In the genomic region with DNA sequence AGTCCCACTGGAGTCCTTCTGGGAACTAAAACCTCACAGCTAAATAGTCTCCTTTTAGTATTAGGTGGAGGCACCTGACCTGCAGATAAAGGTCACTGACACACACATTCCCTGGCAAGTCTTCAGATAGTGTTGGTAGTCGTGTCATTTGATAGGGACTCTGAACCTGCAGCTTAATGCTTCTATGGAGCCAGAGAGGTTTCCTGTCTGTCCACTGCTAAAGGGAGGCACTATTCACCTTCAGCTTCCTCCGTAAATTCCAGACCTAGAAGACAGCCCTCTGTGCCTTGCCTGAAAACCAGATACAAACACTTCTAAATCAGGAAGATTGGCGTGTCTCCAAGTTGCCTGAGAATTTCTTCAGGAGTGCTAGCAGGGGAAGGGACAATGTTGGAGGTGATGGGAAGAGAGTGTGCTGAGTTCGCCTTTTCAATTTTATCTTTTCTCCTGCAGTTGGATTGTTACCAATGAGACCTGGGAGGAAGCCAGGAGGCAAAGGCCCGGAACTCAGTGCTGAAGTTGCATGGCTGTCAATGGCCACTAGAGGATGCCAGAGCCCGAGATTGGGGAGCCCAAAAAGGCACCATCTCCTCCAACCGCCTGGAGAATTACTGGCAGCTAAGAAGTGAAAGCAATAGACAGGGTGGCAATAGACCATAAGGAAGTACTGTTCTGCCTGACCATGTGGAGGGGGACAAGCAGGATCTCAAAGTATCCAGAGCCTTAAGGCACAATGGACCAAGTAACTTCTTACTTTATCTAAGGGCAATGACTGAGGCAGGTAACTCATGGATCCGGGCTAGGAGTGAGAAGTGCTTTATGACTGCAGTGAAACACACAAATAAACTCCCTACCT, we compare ENCODE assay signal across 8 cellular contexts.
DNase-seq lines count a peak whose midpoint lies in the region; ATAC-seq lines count a peak whose summit lies in the region.

No MANE protein-coding gene starts in this region.

- no peaks in the 10 kb centered on the region for H3K9me3 Mint-ChIP-seq in activated CD4-positive, alpha-beta memory T cell treated with anti-CD3 and anti-CD28 coated beads, Interleukin-2, amount 10 ng/mL, durations not matched to agents 7 days and 5 days

- H3K4me3 Mint-ChIP-seq in activated CD4-positive, alpha-beta memory T cell treated with anti-CD3 and anti-CD28 coated beads, Interleukin-2, amount 10 ng/mL, durations not matched to agents 7 days and 5 days: no peak overlapping the region

- DNase-seq in CMK (ENCODE audit: low read depth) (peak; percentile 22), NCI-H774 (lab: John Stamatoyannopoulos, UW) (peak; percentile 59), midbrain (lab: John Stamatoyannopoulos, UW) (peak; percentile 47)
- DNase-seq in activated CD4-positive, alpha-beta memory T cell treated with anti-CD3 and anti-CD28 coated beads, Interleukin-2, amount 10 ng/mL, durations not matched to agents 7 days and 5 days: peak; percentile 66
- DNase-seq in effector CD8-positive, alpha-beta T cell (lab: John Stamatoyannopoulos, UW): peak; percentile 35
- peak; percentile 78 for DNase-seq in stimulated activated CD8-positive, alpha-beta memory T cell treated with anti-CD3 and anti-CD28 coated beads, Interleukin-4, amount 100 ng/mL, for 48 hours

- ATAC-seq in GM19438 (IDR thresholded peaks at IDR 0.05; ENCODE audit: low read depth, unreplicated experiment) (peak; percentile 93), HG03521 (IDR thresholded peaks at IDR 0.05; ENCODE audit: unreplicated experiment) (peak; percentile 97)

- H3K27me3 Mint-ChIP-seq in activated CD4-positive, alpha-beta memory T cell treated with anti-CD3 and anti-CD28 coated beads, Interleukin-2, amount 10 ng/mL, durations not matched to agents 7 days and 5 days: peaks cover 13% of the 10 kb centered on the region

- peaks cover 7% of the 10 kb centered on the region for H3K4me1 Mint-ChIP-seq in activated CD4-positive, alpha-beta memory T cell treated with anti-CD3 and anti-CD28 coated beads, Interleukin-2, amount 10 ng/mL, durations not matched to agents 7 days and 5 days

- CTCF ChIA-PET in activated CD4-positive, alpha-beta memory T cell treated with anti-CD3 and anti-CD28 coated beads, Interleukin-2, amount 10 ng/mL, durations not matched to agents 7 days and 5 days (lab: Charles Lee): interaction anchor here (0.8 to 1.7 kb wide), 7 partner anchors 9 to 948 kb away, joined by 3 to 5 read pairs (median 3); no protein-coding TSS in a partner anchor

- no peaks in the 10 kb centered on the region for H3K36me3 Mint-ChIP-seq in activated CD4-positive, alpha-beta memory T cell treated with anti-CD3 and anti-CD28 coated beads, Interleukin-2, amount 10 ng/mL, durations not matched to agents 7 days and 5 days (ENCODE audit: low read depth)

- no peak overlapping the region for H3K27ac Mint-ChIP-seq in activated CD4-positive, alpha-beta memory T cell treated with anti-CD3 and anti-CD28 coated beads, Interleukin-2, amount 10 ng/mL, durations not matched to agents 7 days and 5 days

- POLR2A ChIA-PET in activated CD4-positive, alpha-beta memory T cell treated with anti-CD3 and anti-CD28 coated beads, Interleukin-2, amount 10 ng/mL, durations not matched to agents 7 days and 5 days (lab: Charles Lee): interaction anchor here (0.8 to 1.6 kb wide), 3 partner anchors 81 to 199 kb away, joined by 3 to 6 read pairs (median 3); a partner anchor contains a TSS

Comparison
In these comparisons a context has a peak if more than half of its experiments do, and no peak if none do; other contexts are left out.
1. Peak in every context shown above with its lines: DNase-seq and ATAC-seq.
2. DNase-seq: peak in every context shown above with its lines; median percentile 78 in stimulated activated CD8-positive, alpha-beta memory T cell treated with anti-CD3 and anti-CD28 coated beads, Interleukin-4, amount 100 ng/mL, for 48 hours; 66 in activated CD4-positive, alpha-beta memory T cell treated with anti-CD3 and anti-CD28 coated beads, Interleukin-2, amount 10 ng/mL, durations not matched to agents 7 days and 5 days; 59 in NCI-H774; 47 in midbrain; 35 in effector CD8-positive, alpha-beta T cell; 22 in CMK.